In the genomic region with DNA sequence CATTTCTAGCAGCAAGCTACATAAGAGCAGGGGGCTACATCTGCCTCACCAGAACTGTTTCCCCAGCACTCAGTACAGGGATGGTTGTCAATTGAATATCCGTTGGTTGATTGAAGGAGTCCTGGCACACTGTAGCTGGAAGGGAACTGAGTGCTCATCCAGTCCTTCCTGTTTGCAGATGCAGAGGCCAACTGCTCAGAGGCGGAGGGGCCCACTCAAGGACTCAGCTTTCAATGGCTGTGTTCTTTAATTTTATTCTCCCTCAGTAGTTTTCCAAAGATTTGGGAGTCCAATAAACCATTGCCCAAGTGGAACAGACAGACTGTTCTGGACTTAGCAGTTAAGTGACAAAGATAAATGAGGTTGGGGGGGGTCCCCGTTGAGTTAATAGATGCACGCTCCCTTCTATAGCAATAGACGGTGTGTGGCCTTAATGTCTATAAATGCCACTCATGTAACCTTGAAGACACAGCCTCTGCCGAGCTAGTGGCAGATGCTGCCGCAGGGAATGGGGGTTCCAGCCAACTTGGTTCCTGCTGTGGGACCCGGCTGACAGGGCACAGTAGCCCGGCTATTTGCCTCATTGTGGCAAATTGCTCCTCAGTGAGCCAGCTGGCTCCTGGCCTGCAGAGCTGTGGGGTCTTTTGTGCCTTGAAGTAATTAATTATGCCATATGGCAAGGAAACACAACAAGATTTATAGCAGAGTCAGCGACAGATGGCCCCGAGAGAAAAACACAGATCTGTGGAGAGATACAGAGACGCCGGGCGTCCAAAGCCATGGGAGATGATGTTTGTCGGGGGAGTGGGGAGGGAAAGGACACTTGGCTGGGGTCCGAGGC, we compare ENCODE assay signal across 1 cellular context.
TF ChIP-seq lines count a peak whose summit lies in the region.

No MANE protein-coding gene starts in this region.

TF ChIP-seq in SK-N-SH, 30 proteins besides CTCF, POLR2A, EP300 and RAD21 (continued from another document):
- TF ChIP-seq, protein P1, sequence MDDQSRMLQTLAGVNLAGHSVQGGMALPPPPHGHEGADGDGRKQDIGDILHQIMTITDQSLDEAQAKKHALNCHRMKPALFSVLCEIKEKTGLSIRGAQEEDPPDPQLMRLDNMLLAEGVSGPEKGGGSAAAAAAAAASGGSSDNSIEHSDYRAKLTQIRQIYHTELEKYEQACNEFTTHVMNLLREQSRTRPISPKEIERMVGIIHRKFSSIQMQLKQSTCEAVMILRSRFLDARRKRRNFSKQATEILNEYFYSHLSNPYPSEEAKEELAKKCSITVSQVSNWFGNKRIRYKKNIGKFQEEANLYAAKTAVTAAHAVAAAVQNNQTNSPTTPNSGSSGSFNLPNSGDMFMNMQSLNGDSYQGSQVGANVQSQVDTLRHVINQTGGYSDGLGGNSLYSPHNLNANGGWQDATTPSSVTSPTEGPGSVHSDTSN (IDR thresholded peaks at IDR 0.05): peak; percentile 12; the same call in 1 of the 2 replicates
- TF ChIP-seq YY1 (IDR thresholded peaks at IDR 0.05; ENCODE audit: low read depth): no peak
- 0 out of 2 replicates have a peak, but pooled peaks have one; percentile 29 for TF ChIP-seq MXI1 (IDR thresholded peaks at IDR 0.05; ENCODE audit: low read depth, low read length)
- TF ChIP-seq JUND (IDR thresholded peaks at IDR 0.05): no peak
- 0 out of 2 replicates have a peak, but pooled peaks have one; percentile 10 for TF ChIP-seq NFIC (IDR thresholded peaks at IDR 0.05; ENCODE audit: borderline replicate concordance)
- peak; percentile 93 for TF ChIP-seq FOXJ3 (CRISPR knock-in tag; IDR thresholded peaks at IDR 0.05)
- TF ChIP-seq SIN3A (IDR thresholded peaks at IDR 0.05; ENCODE audit: borderline replicate concordance, low read depth, low read length): no peak
- no peak for TF ChIP-seq MEF2A (IDR thresholded peaks at IDR 0.05; ENCODE audit: borderline replicate concordance, low read depth)
- TF ChIP-seq RCOR1 (IDR thresholded peaks at IDR 0.05; ENCODE audit: low read length): peak; percentile 83; the same call in 1 of the 2 replicates
